8 cellular contexts compared by ENCODE assay signal in genomic region chr7:100897111-100897608, GRCh38. TPM values are rescaled to one million over a fixed set of nuclear protein-coding genes. Genes with fewer than 3 reads are reported as not detected.
DNase-seq lines count a peak whose midpoint lies in the region; ATAC-seq and TF ChIP-seq lines count a peak whose summit lies in the region.

No MANE protein-coding gene starts in this region.

- ATAC-seq in activated CD8-positive, alpha-beta T cell treated with anti-CD3 and anti-CD28 coated beads for 36 hours = peak; percentile 55
- peak; percentile 64 to 65 for ATAC-seq in naive thymus-derived CD8-positive, alpha-beta T cell
- ATAC-seq in GM21619 (IDR thresholded peaks at IDR 0.05; ENCODE audit: unreplicated experiment) (no peak), GM18858 (IDR thresholded peaks at IDR 0.05; ENCODE audit: unreplicated experiment) (no peak)

- DNase-seq in C1 segment of cervical spinal cord (lab: John Stamatoyannopoulos, UW) (peak in 11 of 14 donors; percentile 20 to 73 (median 43)), epithelial cell of proximal tubule (ENCODE audit: low read depth) (no peak), ureter (ENCODE audit: low spot score) (peak; percentile 64)
- DNase-seq in activated CD8-positive, alpha-beta T cell treated with anti-CD3 and anti-CD28 coated beads for 36 hours = peak; percentile 62
- peak in 9 of 10 donors; percentile 39 to 63 (median 48) for DNase-seq in naive thymus-derived CD8-positive, alpha-beta T cell

- intact Hi-C loops in activated CD8-positive, alpha-beta T cell treated with anti-CD3 and anti-CD28 coated beads for 36 hours (cut with micrococcal nuclease) = loop anchor here (2.0 to 5.0 kb wide), 2 partner anchors 162 to 180 kb away; no protein-coding TSS in a partner anchor

- peak overlapping the region; percentile 8 for H3K4me3 Mint-ChIP-seq in activated CD8-positive, alpha-beta T cell treated with anti-CD3 and anti-CD28 coated beads for 36 hours
- peak overlapping the region; percentile 51 to 78 (median 70) for H3K4me3 Mint-ChIP-seq in naive thymus-derived CD8-positive, alpha-beta T cell

- TF ChIP-seq CTCF in activated CD8-positive, alpha-beta T cell treated with anti-CD3 and anti-CD28 coated beads for 36 hours (IDR thresholded peaks at IDR 0.05) = peak; percentile 74
- peak; percentile 71 for TF ChIP-seq CTCF in epithelial cell of proximal tubule (conservative IDR thresholded peaks at IDR 0.05; ENCODE audit: low read depth, low read length)

- peaks cover 41% of the 10 kb centered on the region for H3K27me3 Mint-ChIP-seq in activated CD8-positive, alpha-beta T cell treated with anti-CD3 and anti-CD28 coated beads for 36 hours
- peaks cover 17 to 59% (median 34%) of the 10 kb centered on the region in 5 donors for H3K27me3 Mint-ChIP-seq in naive thymus-derived CD8-positive, alpha-beta T cell

- TF ChIP-seq EP300 in Ishikawa (IDR thresholded peaks at IDR 0.05; ENCODE audit: borderline replicate concordance) = no peak

- H3K4me1 Mint-ChIP-seq in activated CD8-positive, alpha-beta T cell treated with anti-CD3 and anti-CD28 coated beads for 36 hours (ENCODE audit: low read depth) = peaks cover 7% of the 10 kb centered on the region
- peaks cover 10 to 16% (median 12%) of the 10 kb centered on the region in 4 donors for H3K4me1 Mint-ChIP-seq in naive thymus-derived CD8-positive, alpha-beta T cell

- CTCF ChIA-PET in activated CD8-positive, alpha-beta T cell treated with anti-CD3 and anti-CD28 coated beads for 36 hours (lab: Charles Lee) = interaction anchor here (1.0 to 2.2 kb wide), 4 partner anchors 8 to 162 kb away, joined by 3 to 19 read pairs (median 5); partner anchors contain the start of gene UFSP1

- no peaks in the 10 kb centered on the region for H3K9me3 Mint-ChIP-seq in activated CD8-positive, alpha-beta T cell treated with anti-CD3 and anti-CD28 coated beads for 36 hours
- H3K9me3 Mint-ChIP-seq in naive thymus-derived CD8-positive, alpha-beta T cell = peaks cover 0 to 3% (median 0%) of the 10 kb centered on the region in 9 donors

- no peak overlapping the region for H3K27ac Mint-ChIP-seq in activated CD8-positive, alpha-beta T cell treated with anti-CD3 and anti-CD28 coated beads for 36 hours
- H3K27ac Mint-ChIP-seq in naive thymus-derived CD8-positive, alpha-beta T cell = no peak overlapping the region

- POLR2A ChIA-PET in activated CD8-positive, alpha-beta T cell treated with anti-CD3 and anti-CD28 coated beads for 36 hours (lab: Charles Lee) = no interaction called here
- POLR2A ChIA-PET in naive thymus-derived CD8-positive, alpha-beta T cell (lab: Charles Lee) = no interaction called here

- H3K4me3 ChIP-seq in epithelial cell of proximal tubule (ENCODE audit: low read depth, low read length) = peak overlapping the region; percentile 11

- TF ChIP-seq RAD21 in Ishikawa (IDR thresholded peaks at IDR 0.05; ENCODE audit: low read depth) = peak; percentile 62

- H3K36me3 Mint-ChIP-seq in activated CD8-positive, alpha-beta T cell treated with anti-CD3 and anti-CD28 coated beads for 36 hours (ENCODE audit: low read depth) = no peaks in the 10 kb centered on the region
- H3K36me3 Mint-ChIP-seq in naive thymus-derived CD8-positive, alpha-beta T cell = peaks cover 0 to 6% (median 0%) of the 10 kb centered on the region in 3 donors

TF ChIP-seq in Ishikawa, 13 proteins besides CTCF, POLR2A, EP300 and RAD21:
- TF ChIP-seq CEBPB (IDR thresholded peaks at IDR 0.05) = no peak
- peak; percentile 48 for TF ChIP-seq MAX (IDR thresholded peaks at IDR 0.05)

RNA-seq across cellular contexts. Expression of gene ACHE, which starts 1.5 kb away (rescaled TPM):
- total RNA-seq in activated CD8-positive, alpha-beta T cell treated with anti-CD3 and anti-CD28 coated beads for 36 hours = under 1 TPM in 1 of 2 experiments, not detected in 1; 0.25 TPM
- total RNA-seq in epithelial cell of proximal tubule = 0.51 and 3.3 TPM in 2 replicates
- under 1 TPM; 0.19 to 0.52 TPM for total RNA-seq in naive thymus-derived CD8-positive, alpha-beta T cell
- polyA plus RNA-seq in naive thymus-derived CD8-positive, alpha-beta T cell = not detected
- total RNA-seq in ureter = 4.0 TPM

RNA-seq across cellular contexts. Expression of gene UFSP1, which starts 7.6 kb away (rescaled TPM):
- 1 to 10 TPM; 2.1 to 2.2 TPM for total RNA-seq in activated CD8-positive, alpha-beta T cell treated with anti-CD3 and anti-CD28 coated beads for 36 hours
- total RNA-seq in epithelial cell of proximal tubule (0.58 and 4.3 TPM in 2 replicates), ureter (4.6 TPM)
- 10 to 100 TPM in 1 of 2 experiments, 1 to 10 TPM in 1; 6.5 to 10.9 TPM for total RNA-seq in naive thymus-derived CD8-positive, alpha-beta T cell
- 1 to 10 TPM; 1.1 to 2.7 (median 1.7) TPM for polyA plus RNA-seq in naive thymus-derived CD8-positive, alpha-beta T cell

RNA-seq across cellular contexts. Expression of gene SRRT, which starts 22.3 kb away (rescaled TPM):
- total RNA-seq in activated CD8-positive, alpha-beta T cell treated with anti-CD3 and anti-CD28 coated beads for 36 hours = 100 to 1,000 TPM; 211 to 239 TPM
- total RNA-seq in epithelial cell of proximal tubule = 83.3 and 154 TPM in 2 replicates
- total RNA-seq in naive thymus-derived CD8-positive, alpha-beta T cell = 100 to 1,000 TPM; 263 to 267 TPM
- 10 to 100 TPM; 51.1 to 69.4 (median 63.2) TPM for polyA plus RNA-seq in naive thymus-derived CD8-positive, alpha-beta T cell
- total RNA-seq in ureter = 133 TPM

RNA-seq across cellular contexts. Expression of gene TRIP6, which starts 30.0 kb away (rescaled TPM):
- 10 to 100 TPM; 27.5 to 28.4 TPM for total RNA-seq in activated CD8-positive, alpha-beta T cell treated with anti-CD3 and anti-CD28 coated beads for 36 hours
- total RNA-seq in epithelial cell of proximal tubule = 112 and 117 TPM in 2 replicates
- total RNA-seq in naive thymus-derived CD8-positive, alpha-beta T cell = 10 to 100 TPM; 14.3 to 16.2 TPM
- 1 to 10 TPM; 3.4 to 6.0 (median 4.9) TPM for polyA plus RNA-seq in naive thymus-derived CD8-positive, alpha-beta T cell
- 120 TPM for total RNA-seq in ureter

RNA-seq across cellular contexts. Expression of gene SLC12A9, which starts 44.6 kb away (rescaled TPM):
- total RNA-seq in activated CD8-positive, alpha-beta T cell treated with anti-CD3 and anti-CD28 coated beads for 36 hours = 10 to 100 TPM; 10.2 to 11.3 TPM
- total RNA-seq in epithelial cell of proximal tubule = 11.4 and 18.4 TPM in 2 replicates
- total RNA-seq in naive thymus-derived CD8-positive, alpha-beta T cell = 10 to 100 TPM; 66.9 to 74.7 TPM
- polyA plus RNA-seq in naive thymus-derived CD8-positive, alpha-beta T cell = 1 to 10 TPM; 6.8 to 9.4 (median 8.0) TPM
- total RNA-seq in ureter = 41.9 TPM

Comparison
In these comparisons a context has a peak if more than half of its experiments do, and no peak if none do; other contexts are left out.
1. ATAC-seq: peak in activated CD8-positive, alpha-beta T cell treated with anti-CD3 and anti-CD28 coated beads for 36 hours (single experiment) and naive thymus-derived CD8-positive, alpha-beta T cell (2 of 2); none in GM21619 (single experiment) and GM18858 (single experiment).